ENCODE assay signal across 21 cellular contexts in genomic region chr15:99492275-99492674, GRCh38.
DNase-seq lines count a peak whose midpoint lies in the region; ATAC-seq and TF ChIP-seq lines count a peak whose summit lies in the region.
"Had no signal": no experiment of that assay in that cellular context is flagged by ENCODE, and none has a peak within 500 bp of the region (broad histone marks: within the 10 kb centered on the region; RNA-seq: fewer than 3 reads in every experiment).

No MANE protein-coding gene starts in this region.

- H3K36me3 Mint-ChIP-seq in chondrocyte (ENCODE audit: low read depth) = no peaks in the 10 kb centered on the region
- no peaks in the 10 kb centered on the region for H3K36me3 Mint-ChIP-seq in stimulated activated memory B cell treated with anti-CD40 and anti-IgM and Interleukin-4, amounts not matched to agents 10 μg/mL and 1 μg/mL and 100 μg/mL, for 72 hours
- H3K36me3 Mint-ChIP-seq: CD8-positive, alpha-beta T cell had no signal

- ATAC-seq in stimulated activated memory B cell treated with anti-CD40 and anti-IgM and Interleukin-4, amounts not matched to agents 10 μg/mL and 1 μg/mL and 100 μg/mL, for 72 hours = no peak
- ATAC-seq in left cardiac atrium (no peak), HG02852 (IDR thresholded peaks at IDR 0.05; ENCODE audit: unreplicated experiment) (no peak)
- ATAC-seq: CD8-positive, alpha-beta T cell; GM12878 had no signal

- H3K27ac Mint-ChIP-seq in chondrocyte (ENCODE audit: unreplicated experiment) = peak overlapping the region; percentile 63
- peak overlapping the region; percentile 66 for H3K27ac Mint-ChIP-seq in stimulated activated memory B cell treated with anti-CD40 and anti-IgM and Interleukin-4, amounts not matched to agents 10 μg/mL and 1 μg/mL and 100 μg/mL, for 72 hours
- H3K27ac Mint-ChIP-seq: CD4-positive, alpha-beta T cell; CD8-positive, alpha-beta T cell had no signal

- TF ChIP-seq CTCF in chondrocyte (IDR thresholded peaks at IDR 0.05) = no peak

- no peaks in the 10 kb centered on the region for H3K27me3 Mint-ChIP-seq in chondrocyte (ENCODE audit: low read depth)
- no peaks in the 10 kb centered on the region for H3K27me3 Mint-ChIP-seq in stimulated activated memory B cell treated with anti-CD40 and anti-IgM and Interleukin-4, amounts not matched to agents 10 μg/mL and 1 μg/mL and 100 μg/mL, for 72 hours
- H3K27me3 Mint-ChIP-seq: CD4-positive, alpha-beta T cell had no signal

- peak; percentile 52 for DNase-seq in chondrocyte (ENCODE audit: low spot score)
- peak; percentile 27 for DNase-seq in islet precursor cell
- DNase-seq in COLO829 (ENCODE audit: low spot score) = no peak
- no peak for DNase-seq in left cardiac atrium
- DNase-seq in NCI-H526 treated with DMSO at 0.1 percent for 48 hours (lab: John Stamatoyannopoulos, UW) = no peak
- DNase-seq: 8988T; ACHN; BE2C; CD4-positive, alpha-beta T cell; CD8-positive, alpha-beta T cell; COR-L47; DMS 273 treated with DMSO at 0.1 percent for 48 hours; DMS153; DMS53; DMS79; DND-41; EL; GDM1 had no signal

- no peak overlapping the region for H3K4me3 Mint-ChIP-seq in chondrocyte (ENCODE audit: unreplicated experiment)
- no peak overlapping the region for H3K4me3 Mint-ChIP-seq in stimulated activated memory B cell treated with anti-CD40 and anti-IgM and Interleukin-4, amounts not matched to agents 10 μg/mL and 1 μg/mL and 100 μg/mL, for 72 hours
- H3K4me3 Mint-ChIP-seq: CD4-positive, alpha-beta T cell; CD8-positive, alpha-beta T cell had no signal

- H3K4me1 Mint-ChIP-seq in chondrocyte (ENCODE audit: low read depth) = peaks cover 21% of the 10 kb centered on the region
- H3K4me1 Mint-ChIP-seq in stimulated activated memory B cell treated with anti-CD40 and anti-IgM and Interleukin-4, amounts not matched to agents 10 μg/mL and 1 μg/mL and 100 μg/mL, for 72 hours = peaks cover 16% of the 10 kb centered on the region

- peaks cover 1% of the 10 kb centered on the region for H3K9me3 Mint-ChIP-seq in chondrocyte (ENCODE audit: low read depth)
- no peaks in the 10 kb centered on the region for H3K9me3 Mint-ChIP-seq in stimulated activated memory B cell treated with anti-CD40 and anti-IgM and Interleukin-4, amounts not matched to agents 10 μg/mL and 1 μg/mL and 100 μg/mL, for 72 hours
- H3K9me3 Mint-ChIP-seq: CD4-positive, alpha-beta T cell; CD8-positive, alpha-beta T cell had no signal

- intact Hi-C loops in left cardiac atrium (cut with DNase I) = no loop called here

Comparison
In these comparisons a context has a peak if more than half of its experiments do, and no peak if none do; other contexts are left out.
1. DNase-seq: peak in chondrocyte (single experiment) and islet precursor cell (single experiment); none in COLO829 (single experiment), left cardiac atrium (single experiment) and NCI-H526 treated with DMSO at 0.1 percent for 48 hours (single experiment).